Comparison of ENCODE assay signal across 9 cellular contexts in the genomic region with DNA sequence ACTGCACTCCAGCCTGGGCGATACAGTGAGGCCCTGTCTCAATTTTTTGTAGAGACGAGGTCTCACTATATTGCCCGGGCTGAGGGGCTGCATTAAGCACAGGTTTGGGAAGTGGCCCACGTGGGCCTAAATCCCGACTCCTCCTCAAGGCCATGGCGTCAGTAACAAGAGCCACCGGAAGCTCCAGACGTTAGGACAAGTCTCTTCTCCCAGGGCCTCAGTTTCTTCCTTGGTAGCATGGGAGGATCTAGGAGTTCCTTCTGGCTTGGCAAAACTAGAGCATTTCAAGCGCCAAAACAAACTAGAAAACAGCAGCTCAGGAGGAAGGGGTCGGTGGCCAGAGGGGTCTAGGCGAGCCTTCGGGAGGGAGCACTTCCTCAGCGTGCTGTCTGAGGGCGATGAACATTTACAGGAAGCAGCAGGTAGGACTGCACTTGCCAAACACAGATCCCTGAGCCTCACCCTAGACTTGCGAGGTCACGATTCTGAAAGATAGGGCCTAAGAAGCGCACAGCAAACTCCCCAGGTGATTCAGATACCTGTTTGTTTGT. TPM values are rescaled to one million over a fixed set of nuclear protein-coding genes. Genes with fewer than 3 reads are reported as not detected.
DNase-seq lines count a peak whose midpoint lies in the region; FAIRE-seq and TF ChIP-seq lines count a peak whose summit lies in the region.
"Had no signal": no experiment of that assay in that cellular context is flagged by ENCODE, and none has a peak within 500 bp of the region (broad histone marks: within the 10 kb centered on the region; RNA-seq: fewer than 3 reads in every experiment).

No MANE protein-coding gene starts in this region.

- H3K9me3 ChIP-seq in HUES6 (ENCODE audit: control insufficient read depth, insufficient read depth, low read depth, low read length) (no peaks in the 10 kb centered on the region), kidney (ENCODE audit: control insufficient read depth in 1 of 2, low read length in 2 of 2) (no peaks in the 10 kb centered on the region), stomach smooth muscle (ENCODE audit: control insufficient read depth in 2 of 2, low read length in 2 of 2) (no peaks in the 10 kb centered on the region)

- peak overlapping the region; percentile 96 for H3K4me3 Mint-ChIP-seq in activated naive CD4-positive, alpha-beta T cell treated with anti-CD3 and anti-CD28 coated beads, Interleukin-2, amount 50 U/mL, for 24 hours

- H3K9me3 Mint-ChIP-seq in activated naive CD4-positive, alpha-beta T cell treated with anti-CD3 and anti-CD28 coated beads, Interleukin-2, amount 50 U/mL, for 24 hours = no peaks in the 10 kb centered on the region

- H3K4me1 ChIP-seq in HUES6 (ENCODE audit: control insufficient read depth, insufficient read depth, low read length) (peaks cover 4% of the 10 kb centered on the region; the same call in 1 of the 2 replicates), kidney (ENCODE audit: control insufficient read depth in 1 of 2, insufficient read depth in 1 of 2, low read depth in 1 of 2, low read length in 2 of 2) (peaks cover 8 to 10% of the 10 kb centered on the region in 2 donors), stomach smooth muscle (ENCODE audit: control insufficient read depth, insufficient read depth, low read length) (peaks cover 12% of the 10 kb centered on the region)

- no peak for TF ChIP-seq CTCF in kidney (IDR thresholded peaks at IDR 0.05; ENCODE audit: borderline replicate concordance, extremely low read depth, insufficient read depth)

- intact Hi-C loops in kidney (cut with DNase I) = no loop called here

- peak overlapping the region; percentile 95 for H3K27ac ChIP-seq in HUES6 (ENCODE audit: low read depth, low read length)
- H3K27ac ChIP-seq in adipose tissue (ENCODE audit: low read depth, low read length) = peak overlapping the region; percentile 85
- H3K27ac ChIP-seq in kidney (ENCODE audit: low read depth in 2 of 2, low read length in 2 of 2) = peak overlapping the region; percentile 88 to 91
- peak overlapping the region; percentile 88 for H3K27ac ChIP-seq in stomach smooth muscle (ENCODE audit: low read length)

- H3K4me3 ChIP-seq in HUES6 (ENCODE audit: low read depth, low read length) (peak overlapping the region; percentile 88), kidney (ENCODE audit: low read length in 2 of 2) (peak overlapping the region; percentile 93 to 99), stomach smooth muscle (ENCODE audit: low read length in 2 of 2) (peak overlapping the region; percentile 90 to 99)

- H3K36me3 Mint-ChIP-seq in activated naive CD4-positive, alpha-beta T cell treated with anti-CD3 and anti-CD28 coated beads, Interleukin-2, amount 50 U/mL, for 24 hours = peaks cover 33% of the 10 kb centered on the region

- 13 to 15% (median 14%) methylated on average over 17 of the region's 17 CpGs for WGBS in adipose tissue, 3 donors

- H3K27me3 Mint-ChIP-seq in activated naive CD4-positive, alpha-beta T cell treated with anti-CD3 and anti-CD28 coated beads, Interleukin-2, amount 50 U/mL, for 24 hours = no peaks in the 10 kb centered on the region

- FAIRE-seq in kidney (lab: Jason Lieb, UNC) = no peak
- FAIRE-seq: islet of Langerhans had no signal

- H3K27me3 ChIP-seq in HUES6 (ENCODE audit: control insufficient read depth, insufficient read depth, low read length) = no peaks in the 10 kb centered on the region
- H3K27me3 ChIP-seq in stomach smooth muscle (ENCODE audit: control insufficient read depth in 1 of 2, insufficient read depth in 2 of 2, low read length in 2 of 2) = no peaks in the 10 kb centered on the region

- H3K27ac Mint-ChIP-seq in activated naive CD4-positive, alpha-beta T cell treated with anti-CD3 and anti-CD28 coated beads, Interleukin-2, amount 50 U/mL, for 24 hours = peak overlapping the region; percentile 97

- H3K9ac ChIP-seq in HUES6 (ENCODE audit: low read length) = peak overlapping the region; percentile 97
- peak overlapping the region; percentile 96 for H3K9ac ChIP-seq in kidney (ENCODE audit: low read length in 2 of 2)
- H3K9ac ChIP-seq in stomach smooth muscle (ENCODE audit: low read length in 2 of 2) = peak overlapping the region; percentile 97 to 98

- DNase-seq in activated naive CD4-positive, alpha-beta T cell (lab: John Stamatoyannopoulos, UW) = no peak
- DNase-seq in kidney (peak; percentile 57), NCI-H1694 (lab: John Stamatoyannopoulos, UW) (no peak), SHP77 treated with DMSO at 0.1 percent for 48 hours (lab: John Stamatoyannopoulos, UW) (no peak)

- H3K4me1 Mint-ChIP-seq in activated naive CD4-positive, alpha-beta T cell treated with anti-CD3 and anti-CD28 coated beads, Interleukin-2, amount 50 U/mL, for 24 hours = peaks cover 66% of the 10 kb centered on the region

- H3K36me3 ChIP-seq in HUES6 (ENCODE audit: control insufficient read depth, insufficient read depth, low read length) = peaks cover 88% of the 10 kb centered on the region
- H3K36me3 ChIP-seq in kidney (ENCODE audit: control insufficient read depth in 1 of 2, insufficient read depth in 2 of 2, low read length in 2 of 2) = peaks cover 25 to 62% of the 10 kb centered on the region in 2 donors
- peaks cover 43 to 53% of the 10 kb centered on the region in 2 donors for H3K36me3 ChIP-seq in stomach smooth muscle (ENCODE audit: control insufficient read depth in 2 of 2, insufficient read depth in 2 of 2, low read length in 2 of 2)

RNA-seq across cellular contexts. Expression of a gene that starts 0.5 kb away (rescaled TPM):
- polyA plus RNA-seq in adipose tissue (10 to 100 TPM; 15.4 to 34.9 (median 25.9) TPM), kidney (ENCODE audit: insufficient read depth, low read depth, low replicate concordance) (49.6 TPM)
- total RNA-seq in kidney = 29.6 TPM

RNA-seq across cellular contexts. Expression of a gene that starts 7.6 kb away (rescaled TPM):
- 1,000 to 10,000 TPM; 2,182 to 4,121 (median 3,642) TPM for polyA plus RNA-seq in adipose tissue
- 1,774 TPM for total RNA-seq in kidney
- polyA plus RNA-seq in kidney (ENCODE audit: insufficient read depth, low read depth, low replicate concordance) = 2,001 TPM

RNA-seq across cellular contexts. Expression of a gene that starts 8.1 kb away (rescaled TPM):
- polyA plus RNA-seq in adipose tissue = 1 to 10 TPM; 1.7 to 7.3 (median 2.7) TPM
- 9.0 TPM for total RNA-seq in kidney
- 3.0 TPM for polyA plus RNA-seq in kidney (ENCODE audit: insufficient read depth, low read depth, low replicate concordance)
